Comparison of ENCODE assay signal across 17 cellular contexts in genomic region chr9:20603524-20604268, GRCh38. TPM values are rescaled to one million over a fixed set of nuclear protein-coding genes. Genes with fewer than 3 reads are reported as not detected.
DNase-seq lines count a peak whose midpoint lies in the region; FAIRE-seq and TF ChIP-seq lines count a peak whose summit lies in the region.
"Had no signal": no experiment of that assay in that cellular context is flagged by ENCODE, and none has a peak within 500 bp of the region (broad histone marks: within the 10 kb centered on the region; RNA-seq: fewer than 3 reads in every experiment).

No MANE protein-coding gene starts in this region.

- H3K27me3 Mint-ChIP-seq in T-helper 2 cell treated with Interferon-gamma antibody and Interleukin-4, amounts not matched to agents 5 μg/mL and 100 μg/mL, for 36 hours (ENCODE audit: low read depth): no peaks in the 10 kb centered on the region
- H3K27me3 Mint-ChIP-seq: activated CD8-positive, alpha-beta memory T cell treated with anti-CD3 and anti-CD28 coated beads, Interleukin-2, amount 10 ng/mL, durations not matched to agents 7 days and 5 days had no signal

- H2AFZ ChIP-seq in hepatocyte: no peak overlapping the region
- no peak overlapping the region for H2AFZ ChIP-seq in Karpas-422 (ENCODE audit: low read length)

- TF ChIP-seq CTCF in hepatocyte (IDR thresholded peaks at IDR 0.05; ENCODE audit: poor library complexity) (no peak), GM13976 (IDR thresholded peaks at IDR 0.05; ENCODE audit: borderline replicate concordance, control extremely low read depth, extremely low read depth, insufficient read depth, missing control alignments) (no peak)

- no peak overlapping the region for H3K27ac Mint-ChIP-seq in T-helper 2 cell treated with Interferon-gamma antibody and Interleukin-4, amounts not matched to agents 5 μg/mL and 100 μg/mL, for 36 hours
- H3K27ac Mint-ChIP-seq: WTC11 had no signal

- H3K79me2 ChIP-seq in hepatocyte (peaks cover 92% of the 10 kb centered on the region), Karpas-422 (ENCODE audit: low read length) (no peaks in the 10 kb centered on the region)

- H3K4me3 Mint-ChIP-seq in T-helper 2 cell treated with Interferon-gamma antibody and Interleukin-4, amounts not matched to agents 5 μg/mL and 100 μg/mL, for 36 hours: peak overlapping the region; percentile 22
- H3K4me3 Mint-ChIP-seq: WTC11 had no signal

- WGBS in hepatocyte (ENCODE audit: low lambda C conversion rate, missing lambda C conversion rate): 60% methylated on average over 5 of the region's 5 CpGs

- peaks cover 57% of the 10 kb centered on the region for H3K4me1 Mint-ChIP-seq in T-helper 2 cell treated with Interferon-gamma antibody and Interleukin-4, amounts not matched to agents 5 μg/mL and 100 μg/mL, for 36 hours (ENCODE audit: low read depth)

- H3K9me2 ChIP-seq in hepatocyte (replicated peaks; ENCODE audit: insufficient read depth): no peaks in the 10 kb centered on the region
- H3K9me2 ChIP-seq in Karpas-422 (replicated peaks; ENCODE audit: insufficient read depth, low read length): no peaks in the 10 kb centered on the region

- H3K9ac ChIP-seq in skeletal muscle satellite cell (ENCODE audit: low read depth, low read length): peak overlapping the region; percentile 72
- H3K9ac ChIP-seq in Karpas-422 (ENCODE audit: low read length): no peak overlapping the region

- H3K4me1 ChIP-seq in hepatocyte (ENCODE audit: insufficient read depth) (peaks cover 41% of the 10 kb centered on the region), skeletal muscle satellite cell (ENCODE audit: control insufficient read depth, insufficient read depth, low read length) (peaks cover 39% of the 10 kb centered on the region), Karpas-422 (ENCODE audit: low read length) (peaks cover 11% of the 10 kb centered on the region)

- H3K4me2 ChIP-seq in hepatocyte: peak overlapping the region; percentile 65
- peak overlapping the region; percentile 79 for H3K4me2 ChIP-seq in skeletal muscle satellite cell (ENCODE audit: low read length)
- no peak overlapping the region for H3K4me2 ChIP-seq in Karpas-422 (ENCODE audit: low read depth, low read length, poor library complexity, severe bottlenecking)

- no peak overlapping the region for H3K4me3 ChIP-seq in hepatocyte
- no peak overlapping the region for H3K4me3 ChIP-seq in skeletal muscle satellite cell (ENCODE audit: low read length)
- H3K4me3 ChIP-seq in Karpas-422 (ENCODE audit: low read length): no peak overlapping the region

- FAIRE-seq in urothelium cell line (lab: Jason Lieb, UNC): no peak
- FAIRE-seq: D721Med had no signal

- H3K36me3 ChIP-seq in hepatocyte (replicated peaks; ENCODE audit: insufficient read depth, low read depth) (no peaks in the 10 kb centered on the region), skeletal muscle satellite cell (ENCODE audit: insufficient read depth, low read length) (no peaks in the 10 kb centered on the region), Karpas-422 (ENCODE audit: insufficient read depth, low read length) (no peaks in the 10 kb centered on the region)
- H3K36me3 ChIP-seq: neutrophil had no signal

- no peaks in the 10 kb centered on the region for H3K9me3 Mint-ChIP-seq in T-helper 2 cell treated with Interferon-gamma antibody and Interleukin-4, amounts not matched to agents 5 μg/mL and 100 μg/mL, for 36 hours
- H3K9me3 Mint-ChIP-seq: WTC11 had no signal

- H3K9me3 ChIP-seq in hepatocyte (ENCODE audit: low read depth): no peaks in the 10 kb centered on the region
- H3K9me3 ChIP-seq in skeletal muscle satellite cell (replicated peaks; ENCODE audit: low read length): no peaks in the 10 kb centered on the region
- H3K9me3 ChIP-seq in Karpas-422 (ENCODE audit: low read length): no peaks in the 10 kb centered on the region
- H3K9me3 ChIP-seq: neutrophil had no signal

- in situ Hi-C loops in GM13976 (cut with MboI; ENCODE audit: low sequenced_read_pairs, unreplicated experiment): no loop called here

- peaks cover 12% of the 10 kb centered on the region for H3K36me3 Mint-ChIP-seq in T-helper 2 cell treated with Interferon-gamma antibody and Interleukin-4, amounts not matched to agents 5 μg/mL and 100 μg/mL, for 36 hours (ENCODE audit: low read depth)
- H3K36me3 Mint-ChIP-seq: WTC11 had no signal

- DNase-seq in T-helper 2 cell treated with Interferon-gamma antibody and Interleukin-4, amounts not matched to agents 5 μg/mL and 100 μg/mL, for 36 hours (ENCODE audit: low spot score): no peak
- no peak for DNase-seq in T-helper 2 cell
- peak; percentile 51 for DNase-seq in NCI-H146 (lab: John Stamatoyannopoulos, UW)
- no peak for DNase-seq in hepatocyte (ENCODE audit: low spot score)
- DNase-seq in GM13976 (ENCODE audit: low spot score): no peak
- no peak for DNase-seq in Karpas-422
- no peak for DNase-seq in urothelium cell line (ENCODE audit: low spot score)
- DNase-seq: activated CD8-positive, alpha-beta memory T cell treated with anti-CD3 and anti-CD28 coated beads, Interleukin-2, amount 10 ng/mL, durations not matched to agents 7 days and 5 days; activated naive CD4-positive, alpha-beta T cell treated with anti-CD3 and anti-CD28 coated beads, Interleukin-2, amount 50 U/mL, for 16 hours; caudate nucleus; hypothalamus; substantia nigra had no signal

- H4K20me1 ChIP-seq in hepatocyte (ENCODE audit: insufficient read depth, poor library complexity, severe bottlenecking) (no peaks in the 10 kb centered on the region), Karpas-422 (ENCODE audit: insufficient read depth, low read depth, low read length) (peaks cover 14% of the 10 kb centered on the region; the same call in 1 of the 2 replicates)

- H3K27ac ChIP-seq in hepatocyte: peak overlapping the region; percentile 36
- no peak overlapping the region for H3K27ac ChIP-seq in Karpas-422 (ENCODE audit: low read length)
- H3K27ac ChIP-seq: epithelial cell of prostate, neutrophil had no signal

- H3K27me3 ChIP-seq in hepatocyte (no peaks in the 10 kb centered on the region), skeletal muscle satellite cell (ENCODE audit: control insufficient read depth, insufficient read depth, low read length) (no peaks in the 10 kb centered on the region), Karpas-422 (ENCODE audit: low read length) (no peaks in the 10 kb centered on the region)
- H3K27me3 ChIP-seq: neutrophil had no signal

RNA-seq across cellular contexts. Expression of gene MLLT3, which starts 18.6 kb away (rescaled TPM):
- total RNA-seq in hepatocyte: 38.3 and 39.2 TPM in 2 replicates
- polyA plus RNA-seq in hepatocyte: 13.6 and 13.7 TPM in 2 replicates
- 8.4 and 14.0 TPM in 2 replicates for total RNA-seq in skeletal muscle satellite cell (2012; rRNA removed)
- 4.0 and 5.8 TPM in 2 replicates for total RNA-seq in Karpas-422 (2014; rRNA removed; shearing (Covaris generic); ENCODE audit: low replicate concordance)
